ENCODE assay signal across 11 cellular contexts in the genomic region with DNA sequence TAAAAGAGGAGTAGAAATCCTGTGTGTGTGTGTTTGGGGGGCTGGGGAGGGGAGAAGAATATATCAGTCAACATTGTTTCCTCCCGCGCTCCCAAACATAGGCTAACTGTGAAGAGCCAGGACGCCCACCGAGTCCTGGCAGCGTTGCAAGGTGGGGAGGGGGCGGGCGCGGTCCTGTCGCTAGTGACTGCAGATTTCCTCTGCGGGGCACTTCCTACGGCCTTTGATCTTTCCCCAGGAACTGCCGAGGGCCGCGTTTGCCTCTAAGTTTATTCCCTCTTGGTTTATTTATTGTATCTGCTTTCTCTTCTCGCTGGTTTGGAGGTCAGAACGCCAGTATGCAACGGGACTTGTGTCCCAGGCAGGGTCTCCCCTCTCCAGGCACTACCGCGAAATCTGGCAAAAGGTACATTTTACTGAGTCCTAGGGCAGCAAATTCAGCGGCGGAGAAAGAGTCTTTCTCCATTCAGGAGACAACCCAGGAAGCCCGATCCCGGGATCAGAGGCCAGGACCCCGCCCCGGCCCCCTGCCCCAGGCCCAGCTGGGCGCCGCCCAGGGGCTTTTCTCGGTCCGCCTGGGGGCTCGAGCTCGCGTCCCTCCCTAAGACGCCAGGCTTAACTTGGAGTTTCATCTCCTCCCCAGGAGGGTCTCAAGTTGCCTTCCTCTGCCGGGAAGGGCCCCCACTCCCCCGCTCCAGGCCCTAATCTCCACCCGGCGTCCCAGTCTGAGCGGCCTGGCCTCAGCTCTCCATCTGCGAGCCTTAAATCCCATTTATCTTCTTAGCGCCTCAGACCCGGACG. TPM values are rescaled to one million over a fixed set of nuclear protein-coding genes. Genes with fewer than 3 reads are reported as not detected.
A peak's percentile ranks its signal among the peaks of the same experiment; 100 is the strongest.
DNase-seq lines count a peak whose midpoint lies in the region; ATAC-seq and TF ChIP-seq lines count a peak whose summit lies in the region.
"Had no signal": no experiment of that assay in that cellular context is flagged by ENCODE, and none has a peak within 500 bp of the region (broad histone marks: within the 10 kb centered on the region; RNA-seq: fewer than 3 reads in every experiment).

No MANE protein-coding gene starts in this region.

- H3K4me1 Mint-ChIP-seq in stimulated activated naive CD8-positive, alpha-beta T cell treated with anti-CD3 and anti-CD28 coated beads, Interleukin-15, amount 100 ng/mL, for 72 hours, result peaks cover 29% of the 10 kb centered on the region
- H3K4me1 Mint-ChIP-seq in osteocyte (ENCODE audit: unreplicated experiment) (peaks cover 16% of the 10 kb centered on the region), CD14-positive monocyte (no peaks in the 10 kb centered on the region)

- DNase-seq in stimulated activated naive CD8-positive, alpha-beta T cell treated with anti-CD3 and anti-CD28 coated beads, Interleukin-15, amount 100 ng/mL, for 72 hours, result no peak
- DNase-seq in stimulated activated naive CD8-positive, alpha-beta T cell treated with anti-CD3 and anti-CD28 coated beads, Interleukin-15, Interleukin-2, amounts not matched to agents 100 U/mL and 50 U/mL, for 24 hours, result no peak
- DNase-seq in right atrium auricular region (ENCODE audit: low spot score) (no peak), osteocyte (ENCODE audit: extremely low spot score, unreplicated experiment) (no peak), COR-L47 (lab: John Stamatoyannopoulos, UW) (no peak), foreskin melanocyte (no peak), CD14-positive monocyte (ENCODE audit: low spot score) (no peak)
- DNase-seq: activated CD4-positive, CD25-positive, alpha-beta regulatory T cell; dermis blood vessel endothelial cell had no signal

- no peaks in the 10 kb centered on the region for H3K9me3 Mint-ChIP-seq in stimulated activated naive CD8-positive, alpha-beta T cell treated with anti-CD3 and anti-CD28 coated beads, Interleukin-15, amount 100 ng/mL, for 72 hours
- H3K9me3 Mint-ChIP-seq in osteocyte (ENCODE audit: unreplicated experiment) (peaks cover 10% of the 10 kb centered on the region), CD14-positive monocyte (peaks cover 0 to 15% (median 8%) of the 10 kb centered on the region in 7 donors)

- no peaks in the 10 kb centered on the region for H3K9me3 ChIP-seq in right atrium auricular region

- H3K27me3 Mint-ChIP-seq in stimulated activated naive CD8-positive, alpha-beta T cell treated with anti-CD3 and anti-CD28 coated beads, Interleukin-15, amount 100 ng/mL, for 72 hours, result peaks cover 85% of the 10 kb centered on the region
- H3K27me3 Mint-ChIP-seq in osteocyte (ENCODE audit: unreplicated experiment), result peaks cover 88% of the 10 kb centered on the region
- peaks cover 56 to 81% (median 69%) of the 10 kb centered on the region in 3 donors for H3K27me3 Mint-ChIP-seq in CD14-positive monocyte (ENCODE audit: low read depth in 3 of 3)

- H3K4me3 ChIP-seq in right atrium auricular region, result peak overlapping the region; percentile 41 to 61

- H3K4me1 ChIP-seq in right atrium auricular region, result peaks cover 0 to 21% of the 10 kb centered on the region in 2 donors

- peak; percentile 27 for ATAC-seq in stimulated activated naive CD8-positive, alpha-beta T cell treated with anti-CD3 and anti-CD28 coated beads, Interleukin-15, amount 100 ng/mL, for 72 hours
- no peak for ATAC-seq in stimulated activated naive CD8-positive, alpha-beta T cell treated with anti-CD3 and anti-CD28 coated beads, Interleukin-15, Interleukin-2, amounts not matched to agents 100 U/mL and 50 U/mL, for 24 hours
- no peak for ATAC-seq in GM21825 (IDR thresholded peaks at IDR 0.05; ENCODE audit: unreplicated experiment)

- TF ChIP-seq CTCF in right atrium auricular region (IDR thresholded peaks at IDR 0.05), result no peak
- no peak for TF ChIP-seq CTCF in osteocyte (IDR thresholded peaks at IDR 0.05)
- no peak for TF ChIP-seq CTCF in CD14-positive monocyte (IDR thresholded peaks at IDR 0.05)

- H3K4me3 Mint-ChIP-seq in stimulated activated naive CD8-positive, alpha-beta T cell treated with anti-CD3 and anti-CD28 coated beads, Interleukin-15, amount 100 ng/mL, for 72 hours, result peak overlapping the region; percentile 16 to 30
- H3K4me3 Mint-ChIP-seq in osteocyte (ENCODE audit: unreplicated experiment), result peak overlapping the region; percentile 67
- H3K4me3 Mint-ChIP-seq in CD14-positive monocyte, result peak overlapping the region in 1 of 2 donors; percentile 84

- H3K36me3 ChIP-seq in right atrium auricular region, result no peaks in the 10 kb centered on the region

- peak overlapping the region; percentile 48 to 59 for H3K27ac ChIP-seq in right atrium auricular region
- H3K27ac ChIP-seq: GM23248 had no signal

- H3K27ac Mint-ChIP-seq in stimulated activated naive CD8-positive, alpha-beta T cell treated with anti-CD3 and anti-CD28 coated beads, Interleukin-15, amount 100 ng/mL, for 72 hours, result no peak overlapping the region
- H3K27ac Mint-ChIP-seq in osteocyte (ENCODE audit: unreplicated experiment) (no peak overlapping the region), CD14-positive monocyte (no peak overlapping the region)

- H3K27me3 ChIP-seq in right atrium auricular region, result peaks cover 5 to 6% of the 10 kb centered on the region in 2 donors

- intact Hi-C loops in CD14-positive monocyte (cut with micrococcal nuclease), result no loop called here

- H3K36me3 Mint-ChIP-seq in osteocyte (ENCODE audit: unreplicated experiment) (no peaks in the 10 kb centered on the region), CD14-positive monocyte (no peaks in the 10 kb centered on the region)

RNA-seq across cellular contexts. Expression of gene EGFLAM, which starts 0.9 kb away (rescaled TPM):
- total RNA-seq in right atrium auricular region (1 to 10 TPM; 2.2 to 8.8 TPM), osteocyte (not detected in 2 replicates)
- polyA plus RNA-seq in CD14-positive monocyte, result not detected
- total RNA-seq: GM23248 had no signal
- polyA plus RNA-seq: GM23248 had no signal
